ENCODE assay signal across 18 cellular contexts in genomic region chr10:8539056-8539455, GRCh38.
"Had no signal": no experiment of that assay in that cellular context is flagged by ENCODE, and none has a peak within 500 bp of the region (broad histone marks: within the 10 kb centered on the region; RNA-seq: fewer than 3 reads in every experiment).

No MANE protein-coding gene starts in this region.

- H3K9me3 ChIP-seq: body of pancreas, ovary, upper lobe of right lung had no signal

- H3K36me3 ChIP-seq: esophagus muscularis mucosa, ovary, upper lobe of right lung had no signal

- DNase-seq: activated CD4-positive, alpha-beta T cell treated with anti-CD3 and anti-CD28 coated beads for 36 hours; activated CD4-positive, alpha-beta T cell treated with anti-CD3 and anti-CD28 coated beads, Interleukin-2, amount 50 U/mL, for 48 hours; activated CD8-positive, alpha-beta memory T cell treated with anti-CD3 and anti-CD28 coated beads, Interleukin-2, amount 10 ng/mL, durations not matched to agents 7 days and 5 days; activated naive CD4-positive, alpha-beta T cell; activated naive CD8-positive, alpha-beta T cell treated with anti-CD3 and anti-CD28 coated beads for 36 hours; amygdala; body of pancreas; caudate nucleus; immature natural killer cell; left cardiac atrium; natural killer cell; ovary; stimulated activated naive B cell treated with anti-CD40 and anti-IgM and Interleukin-4, amounts not matched to agents 10 μg/mL and 1 μg/mL and 100 μg/mL, for 72 hours; upper lobe of right lung had no signal

- H3K27ac ChIP-seq: body of pancreas, esophagus muscularis mucosa, ovary, upper lobe of right lung had no signal

- H3K4me1 ChIP-seq: body of pancreas, esophagus muscularis mucosa, upper lobe of right lung had no signal

- H3K27me3 ChIP-seq: body of pancreas, ovary, upper lobe of right lung had no signal

- H3K4me3 ChIP-seq: body of pancreas, esophagus muscularis mucosa, ovary, upper lobe of right lung had no signal

- FAIRE-seq: TTC549 had no signal

- ATAC-seq: activated CD4-positive, alpha-beta T cell treated with anti-CD3 and anti-CD28 coated beads for 36 hours; activated CD8-positive, alpha-beta memory T cell treated with anti-CD3 and anti-CD28 coated beads, Interleukin-2, amount 10 ng/mL, durations not matched to agents 7 days and 5 days; body of pancreas; left cardiac atrium; natural killer cell; sciatic nerve; upper lobe of right lung; WTC11 had no signal
